8 cellular contexts compared by ENCODE assay signal in the genomic region with DNA sequence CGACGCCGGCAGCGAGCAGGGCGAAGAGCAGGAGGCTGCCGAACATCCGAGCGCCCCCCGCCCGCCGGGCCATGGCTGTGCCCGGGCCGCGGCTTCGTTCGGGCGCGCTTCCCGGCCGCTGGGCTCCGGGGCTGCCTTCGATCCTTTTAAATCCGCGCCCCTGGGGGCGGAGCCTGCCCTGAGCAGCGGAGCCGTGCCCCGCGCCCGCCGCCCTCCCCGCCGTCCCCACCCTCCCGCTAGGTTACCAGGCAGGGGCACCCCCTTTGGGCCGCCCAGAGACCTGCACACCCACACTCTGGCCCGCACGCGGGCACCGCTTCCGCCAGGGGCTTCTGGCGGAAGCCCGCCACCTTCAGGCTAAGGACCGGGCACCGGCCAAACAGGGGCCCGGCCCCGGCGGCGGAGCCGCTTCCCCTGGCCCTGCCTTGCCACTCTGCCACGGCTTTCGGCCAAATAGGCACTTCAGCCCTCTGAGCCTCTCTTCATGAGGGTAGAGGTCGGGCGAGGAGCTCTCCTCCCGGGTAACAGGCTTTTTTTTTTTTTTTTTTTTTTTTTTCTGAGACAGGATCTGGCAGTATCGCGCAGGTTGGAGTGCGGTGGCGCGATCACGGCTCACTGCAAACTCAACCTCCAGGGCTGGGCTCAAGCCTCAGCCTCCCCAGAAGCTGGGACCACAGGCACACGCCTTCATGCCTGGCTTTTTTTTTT. TPM values are rescaled to one million over a fixed set of nuclear protein-coding genes. Genes with fewer than 3 reads are reported as not detected.
DNase-seq lines count a peak whose midpoint lies in the region; ATAC-seq and TF ChIP-seq lines count a peak whose summit lies in the region.

A gene with protein sequence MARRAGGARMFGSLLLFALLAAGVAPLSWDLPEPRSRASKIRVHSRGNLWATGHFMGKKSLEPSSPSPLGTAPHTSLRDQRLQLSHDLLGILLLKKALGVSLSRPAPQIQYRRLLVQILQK (minus strand): TSS at position 120 of the 708 bp plus-strand sequence. CDS start 47 bp downstream, at position 73.

- TF ChIP-seq CTCF in GM13977 (IDR thresholded peaks at IDR 0.05; ENCODE audit: extremely low read depth, insufficient read depth, missing control alignments) (peak; percentile 33), astrocyte of the cerebellum (IDR thresholded peaks at IDR 0.05; ENCODE audit: low read depth, low read length, missing control alignments) (peak; percentile 65)

- ATAC-seq in HG02840 (IDR thresholded peaks at IDR 0.05; ENCODE audit: low FRiP score, unreplicated experiment), result peak; percentile 55
- peak; percentile 58 for ATAC-seq in sciatic nerve

- in situ Hi-C loops in GM13977 (cut with MboI; ENCODE audit: low pct_unique_long_range_greater_than_20kb, low sequenced_read_pairs, unreplicated experiment) (no loop called here), astrocyte of the cerebellum (cut with HindIII; ENCODE audit: low sequenced_read_pairs) (no loop called here)

- peak within 1 kb of the TSS; percentile 41 for H3K4me3 ChIP-seq in astrocyte of the cerebellum (ENCODE audit: low read depth, low read length)

- intact Hi-C loops in sciatic nerve (cut with DNase I), result loop anchor here (5.0 kb wide), 1 partner anchor 656 kb away; no protein-coding TSS in a partner anchor

- peak; percentile 88 for DNase-seq in GM13977 (ENCODE audit: low spot score)
- peak; percentile 78 for DNase-seq in NCI-H146 (lab: John Stamatoyannopoulos, UW)
- peak; percentile 81 for DNase-seq in T-helper 9 cell
- peak; percentile 15 for DNase-seq in astrocyte of the cerebellum (ENCODE audit: low read depth)
- peak in 48 of 51 donors; percentile 15 to 79 (median 57) for DNase-seq in hypothalamus (lab: John Stamatoyannopoulos, UW)
- DNase-seq in sciatic nerve (ENCODE audit: low spot score), result peak; percentile 85
- DNase-seq in cerebellar nuclear complex (lab: John Stamatoyannopoulos, UW), result no peak

RNA-seq across cellular contexts. Expression of the gene that starts here (rescaled TPM):
- 15.4 TPM for total RNA-seq in sciatic nerve

Comparison
In these comparisons a context has a peak if more than half of its experiments do, and no peak if none do; other contexts are left out.
1. DNase-seq: peak in GM13977 (single experiment), NCI-H146 (single experiment), T-helper 9 cell (single experiment), astrocyte of the cerebellum (single experiment), hypothalamus (48 of 51) and sciatic nerve (single experiment); none in cerebellar nuclear complex (0 of 2).